Comparison of ENCODE assay signal across 28 cellular contexts in the genomic region with DNA sequence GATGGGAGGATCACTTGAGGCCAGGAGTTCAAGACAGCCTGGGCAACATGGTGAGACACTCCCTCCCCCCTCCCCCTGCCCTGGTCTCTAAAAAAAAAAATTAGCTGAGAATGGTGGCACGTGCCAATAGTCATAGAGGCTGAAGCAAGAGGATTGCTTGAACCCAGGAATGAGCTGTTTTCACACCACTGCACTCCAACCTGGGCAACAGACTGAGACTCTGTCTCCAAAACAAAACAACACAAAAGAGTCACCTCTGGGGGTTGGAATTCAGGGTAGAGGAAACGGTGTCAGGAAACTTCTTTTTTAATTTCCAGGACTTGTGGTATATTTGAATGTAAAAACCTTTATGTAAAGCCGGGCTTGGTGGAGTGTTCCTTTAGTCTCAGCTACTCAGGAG.
"Had no signal": no experiment of that assay in that cellular context is flagged by ENCODE, and none has a peak within 500 bp of the region (broad histone marks: within the 10 kb centered on the region; RNA-seq: fewer than 3 reads in every experiment).

No MANE protein-coding gene starts in this region.

- H3K4me3 ChIP-seq: left lung, lower lobe of right lung, pancreas, prostate gland, skin epidermis, stomach, testis, thyroid gland, transverse colon, upper lobe of right lung had no signal

- ATAC-seq: left colon; left lung; naive thymus-derived CD8-positive, alpha-beta T cell; pancreas; right cardiac atrium; sciatic nerve; stimulated activated naive B cell treated with anti-CD40 and anti-IgM and Interleukin-4, amounts not matched to agents 10 μg/mL and 1 μg/mL and 100 μg/mL, for 72 hours; stimulated activated naive CD8-positive, alpha-beta T cell treated with anti-CD3 and anti-CD28 coated beads, Interleukin-15, Interleukin-2, amounts not matched to agents 100 U/mL and 50 U/mL, for 24 hours had no signal

- H3K27me3 ChIP-seq: left lung, pancreas, stomach, testis, thyroid gland, transverse colon, upper lobe of right lung had no signal

- H3K27ac ChIP-seq: left lung, lower lobe of right lung, pancreas, prostate gland, skin epidermis, stomach, testis, thyroid gland, transverse colon, upper lobe of right lung had no signal

- DNase-seq: hypothalamus; immature natural killer cell; kidney; left colon; left lung; lower lobe of right lung; mammary epithelial cell; mesenchymal stem cell; naive thymus-derived CD8-positive, alpha-beta T cell; nucleus accumbens; pancreas; posterior cingulate gyrus; retina; right cardiac atrium; stimulated activated CD4-positive, alpha-beta T cell treated with anti-CD3 and anti-CD28 coated beads, Interleukin-12 subunit alpha, Interleukin-12 subunit beta, amount 100 ng/mL, for 4 hours; stimulated activated CD4-positive, alpha-beta T cell treated with anti-CD3 and anti-CD28 coated beads, Interleukin-15, amount 100 ng/mL, for 24 hours; stimulated activated CD4-positive, alpha-beta T cell treated with anti-CD3 and anti-CD28 coated beads, Interleukin-2, amount 100 ng/mL, for 24 hours; stimulated activated CD4-positive, alpha-beta T cell treated with anti-CD3 and anti-CD28 coated beads, Interleukin-4, amount 100 ng/mL, for 1 hour; stimulated activated naive B cell treated with anti-CD40 and anti-IgM and Interleukin-4, amounts not matched to agents 10 μg/mL and 1 μg/mL and 100 μg/mL, for 72 hours; stimulated activated naive CD8-positive, alpha-beta T cell treated with anti-CD3 and anti-CD28 coated beads, Interleukin-15, Interleukin-2, amounts not matched to agents 100 U/mL and 50 U/mL, for 24 hours; stomach; testis; thyroid gland; transverse colon; upper lobe of right lung had no signal
